Comparison of ENCODE assay signal across 8 cellular contexts in genomic region chr1:112718691-112719418, GRCh38. TPM values are rescaled to one million over a fixed set of nuclear protein-coding genes. Genes with fewer than 3 reads are reported as not detected.
DNase-seq lines count a peak whose midpoint lies in the region; ATAC-seq and TF ChIP-seq lines count a peak whose summit lies in the region.

No MANE protein-coding gene starts in this region.

- H3K4me3 ChIP-seq in SU-DHL-6 (ENCODE audit: insufficient read depth, low read length, poor library complexity, severe bottlenecking) (no peak overlapping the region), cardiac muscle cell (no peak overlapping the region), psoas muscle (peak overlapping the region; percentile 54), vagina (peak overlapping the region; percentile 15 to 43)

- no peak overlapping the region for H3K9ac ChIP-seq in SU-DHL-6 (ENCODE audit: low read length)

- no peak for TF ChIP-seq POLR2A in vagina (IDR thresholded peaks at IDR 0.05)

- no peaks in the 10 kb centered on the region for H3K9me3 ChIP-seq in SU-DHL-6 (ENCODE audit: insufficient read depth, low read length)
- H3K9me3 ChIP-seq in cardiac muscle cell (ENCODE audit: low read depth), result no peaks in the 10 kb centered on the region
- no peaks in the 10 kb centered on the region for H3K9me3 ChIP-seq in psoas muscle
- no peaks in the 10 kb centered on the region for H3K9me3 ChIP-seq in vagina

- ATAC-seq in activated naive CD4-positive, alpha-beta T cell treated with anti-CD3 and anti-CD28 coated beads, Interleukin-2, amount 50 U/mL, for 72 hours, result peak; percentile 34 to 47
- ATAC-seq in psoas muscle (peak; percentile 38 to 45 (median 42)), GM21528 (IDR thresholded peaks at IDR 0.05; ENCODE audit: low FRiP score, unreplicated experiment) (no peak)

- no peak overlapping the region for H3K27ac Mint-ChIP-seq in activated naive CD4-positive, alpha-beta T cell treated with anti-CD3 and anti-CD28 coated beads, Interleukin-2, amount 50 U/mL, for 72 hours

- H3F3A ChIP-seq in SU-DHL-6 (ENCODE audit: insufficient read depth), result 0 out of 2 replicates have a peak, but pooled peaks cover 1% of the 10 kb centered on the region

- no peaks in the 10 kb centered on the region for H3K9me2 ChIP-seq in SU-DHL-6 (replicated peaks; ENCODE audit: insufficient read depth, low read length)

- H2AFZ ChIP-seq in SU-DHL-6 (ENCODE audit: low read depth, low read length, severe bottlenecking), result no peak overlapping the region

- H3K4me1 ChIP-seq in cardiac muscle cell (ENCODE audit: low read depth) (peaks cover 4% of the 10 kb centered on the region), psoas muscle (peaks cover 10% of the 10 kb centered on the region), vagina (peaks cover 41% of the 10 kb centered on the region)

- H3K9me3 Mint-ChIP-seq in activated naive CD4-positive, alpha-beta T cell treated with anti-CD3 and anti-CD28 coated beads, Interleukin-2, amount 50 U/mL, for 72 hours, result no peaks in the 10 kb centered on the region

- H3K36me3 ChIP-seq in SU-DHL-6 (ENCODE audit: low read length) (no peaks in the 10 kb centered on the region), cardiac muscle cell (no peaks in the 10 kb centered on the region), psoas muscle (ENCODE audit: insufficient read depth in 1 of 2, low read depth in 1 of 2) (no peaks in the 10 kb centered on the region), vagina (no peaks in the 10 kb centered on the region)

- H3K27me3 ChIP-seq in SU-DHL-6 (ENCODE audit: low read length) (no peaks in the 10 kb centered on the region), cardiac muscle cell (peaks cover 11% of the 10 kb centered on the region), psoas muscle (ENCODE audit: insufficient read depth in 3 of 3, low read length in 2 of 3) (no peaks in the 10 kb centered on the region), vagina (no peaks in the 10 kb centered on the region)

- H3K36me3 Mint-ChIP-seq in activated naive CD4-positive, alpha-beta T cell treated with anti-CD3 and anti-CD28 coated beads, Interleukin-2, amount 50 U/mL, for 72 hours, result no peaks in the 10 kb centered on the region

- TF ChIP-seq CTCF in SU-DHL-6 (IDR thresholded peaks at IDR 0.05; ENCODE audit: insufficient read depth, low read length, poor library complexity, severe bottlenecking) (peak; percentile 74), cardiac muscle cell (IDR thresholded peaks at IDR 0.05; ENCODE audit: low read depth, low read length) (peak; percentile 81), psoas muscle (IDR thresholded peaks at IDR 0.05) (peak; percentile 86), vagina (IDR thresholded peaks at IDR 0.05) (peak; percentile 42 to 80 (median 71))

- no peaks in the 10 kb centered on the region for H3K79me2 ChIP-seq in SU-DHL-6 (ENCODE audit: insufficient read depth, low read length)

- intact Hi-C loops in psoas muscle (cut with DNase I), result loop anchor here (1.0 to 10.0 kb wide), 4 partner anchors 85 to 958 kb away; partner anchors contain the start of gene SLC16A1 (in 1 of the 2)
- intact Hi-C loops in vagina (cut with DNase I), result loop anchor here (5.0 to 10.0 kb wide), 2 partner anchors 322 to 356 kb away; partner anchors contain the start of genes CTTNBP2NL and LRIG2

- peak overlapping the region; percentile 33 for H3K4me2 ChIP-seq in SU-DHL-6 (ENCODE audit: low read depth, low read length, poor library complexity, severe bottlenecking)

- peak; percentile 74 for DNase-seq in ELF-1 (ENCODE audit: low read depth, low spot score)
- DNase-seq in M059J (ENCODE audit: low read depth), result peak; percentile 74
- DNase-seq in activated naive CD4-positive, alpha-beta T cell treated with anti-CD3 and anti-CD28 coated beads, Interleukin-2, amount 50 U/mL, for 72 hours (ENCODE audit: low spot score in 2 of 2), result peak; percentile 80 to 85
- DNase-seq in cardiac muscle cell (ENCODE audit: low read depth in 1 of 2, low spot score in 1 of 2), result peak; percentile 73 to 85
- peak; percentile 86 to 91 for DNase-seq in psoas muscle
- DNase-seq in vagina (ENCODE audit: extremely low spot score in 2 of 2), result no peak

- no peaks in the 10 kb centered on the region for H4K20me1 ChIP-seq in SU-DHL-6 (ENCODE audit: low read depth, low read length)

- H3K27ac ChIP-seq in SU-DHL-6 (ENCODE audit: low read depth, low read length), result no peak overlapping the region
- no peak overlapping the region for H3K27ac ChIP-seq in cardiac muscle cell
- H3K27ac ChIP-seq in psoas muscle, result no peak overlapping the region
- no peak overlapping the region for H3K27ac ChIP-seq in vagina

- WGBS in psoas muscle, 3 donors, result 12 to 15% (median 13%) methylated on average over 40 to 44 of the region's 44 CpGs

RNA-seq across cellular contexts. Expression of gene PPM1J, which starts 3.7 kb away (rescaled TPM):
- total RNA-seq in M059J (2014; rRNA removed; shearing (Covaris generic)), result 1.3 and 1.5 TPM in 2 replicates
- 1 to 10 TPM in 1 of 2 donors, under 1 TPM in 1; 0.46 to 1.8 TPM for total RNA-seq in activated naive CD4-positive, alpha-beta T cell treated with anti-CD3 and anti-CD28 coated beads, Interleukin-2, amount 50 U/mL, for 72 hours
- 13.2 and 21.9 TPM in 2 replicates for total RNA-seq in cardiac muscle cell
- polyA plus RNA-seq in cardiac muscle cell, result 20.1 and 28.6 TPM in 2 replicates
- total RNA-seq in psoas muscle, result 1 to 10 TPM; 4.1 to 7.2 (median 6.1) TPM
- 1 to 10 TPM; 4.1 to 8.8 (median 6.0) TPM for polyA plus RNA-seq in psoas muscle
- 7.9 TPM for total RNA-seq in vagina

RNA-seq across cellular contexts. Expression of gene RHOC, which starts 11.9 kb away (rescaled TPM):
- 497 and 506 TPM in 2 replicates for total RNA-seq in M059J (2014; rRNA removed; shearing (Covaris generic))
- total RNA-seq in activated naive CD4-positive, alpha-beta T cell treated with anti-CD3 and anti-CD28 coated beads, Interleukin-2, amount 50 U/mL, for 72 hours, result 10 to 100 TPM; 62.4 to 81.8 TPM
- 257 and 311 TPM in 2 replicates for total RNA-seq in cardiac muscle cell
- polyA plus RNA-seq in cardiac muscle cell, result 265 and 358 TPM in 2 replicates
- 10 to 100 TPM; 43.5 to 88.3 (median 75.5) TPM for total RNA-seq in psoas muscle
- polyA plus RNA-seq in psoas muscle, result 10 to 100 TPM; 39.1 to 89.7 (median 76.9) TPM
- 251 TPM for total RNA-seq in vagina

RNA-seq across cellular contexts. Expression of gene MOV10, which starts 44.4 kb away (rescaled TPM):
- total RNA-seq in M059J (2014; rRNA removed; shearing (Covaris generic)), result 51.5 and 96.3 TPM in 2 replicates
- total RNA-seq in activated naive CD4-positive, alpha-beta T cell treated with anti-CD3 and anti-CD28 coated beads, Interleukin-2, amount 50 U/mL, for 72 hours, result 100 to 1,000 TPM in 1 of 2 donors, 10 to 100 TPM in 1; 81.5 to 122 TPM
- 78.2 and 96.2 TPM in 2 replicates for total RNA-seq in cardiac muscle cell
- polyA plus RNA-seq in cardiac muscle cell, result 62.0 and 86.0 TPM in 2 replicates
- total RNA-seq in psoas muscle, result 10 to 100 TPM in 2 of 4 donors, 1 to 10 TPM in 2; 5.3 to 10.6 (median 8.3) TPM
- polyA plus RNA-seq in psoas muscle, result 1 to 10 TPM; 4.8 to 6.4 (median 6.4) TPM
- total RNA-seq in vagina, result 53.0 TPM

Comparison
In these comparisons a context has a peak if more than half of its experiments do, and no peak if none do; other contexts are left out.
1. DNase-seq: peak in ELF-1 (single experiment), M059J (single experiment), activated naive CD4-positive, alpha-beta T cell treated with anti-CD3 and anti-CD28 coated beads, Interleukin-2, amount 50 U/mL, for 72 hours (2 of 2), cardiac muscle cell (2 of 2) and psoas muscle (2 of 2); none in vagina (0 of 2).
2. H3K4me3 ChIP-seq: peak in psoas muscle (single experiment) and vagina (2 of 2); none in SU-DHL-6 (single experiment) and cardiac muscle cell (single experiment).
3. Peak in every context shown above with its lines, with median percentiles within 50 percentile points of each other: CTCF ChIP-seq.